ENCODE assay signal across 2 cellular contexts in the genomic region with DNA sequence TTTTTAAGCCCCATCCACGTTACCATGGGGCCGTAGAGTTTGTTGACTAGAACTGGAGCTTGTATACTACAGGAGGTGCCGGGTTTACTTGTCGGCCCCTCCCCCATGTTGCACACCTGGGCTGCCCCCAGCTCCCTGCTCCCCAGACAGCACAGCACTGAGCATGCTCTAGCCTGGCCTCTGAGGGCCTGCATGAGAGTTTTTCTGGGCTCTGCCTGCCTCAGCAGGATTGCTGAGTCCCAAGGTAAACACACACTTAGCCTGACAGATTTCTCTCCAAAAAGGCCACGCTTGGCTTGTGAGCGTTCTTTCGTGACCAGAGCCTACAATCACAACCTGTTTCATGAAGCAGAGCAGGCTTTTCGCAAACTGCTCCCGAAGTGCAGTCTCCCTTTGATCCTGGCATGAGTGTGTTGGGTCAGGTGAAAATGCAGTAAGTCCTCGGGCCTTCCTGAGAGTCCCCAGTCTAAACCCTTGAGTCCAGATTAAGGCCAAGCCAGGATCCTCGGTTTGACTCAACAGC.
TF ChIP-seq lines count a peak whose summit lies in the region.

No MANE protein-coding gene starts in this region.

TF ChIP-seq in GM23338, 12 proteins besides CTCF, POLR2A, EP300 and RAD21:
- TF ChIP-seq ZNF331 (CRISPR knock-in tag; IDR thresholded peaks at IDR 0.05; ENCODE audit: low read depth) (no peak), EZH2 (IDR thresholded peaks at IDR 0.05; ENCODE audit: low read depth, unreplicated experiment) (no peak)

TF ChIP-seq in H1, 55 proteins besides CTCF, POLR2A, EP300 and RAD21:
- TF ChIP-seq CTBP2 (IDR thresholded peaks at IDR 0.05; ENCODE audit: borderline replicate concordance, insufficient read depth, insufficient read length, low read length) = no peak
- TF ChIP-seq TCF12 (IDR thresholded peaks at IDR 0.05; ENCODE audit: low read depth, low read length) = 0 out of 2 replicates have a peak, but pooled peaks have one; percentile 33
